Comparison of ENCODE assay signal across 11 cellular contexts in genomic region chr10:113056468-113057021, GRCh38.
DNase-seq lines count a peak whose midpoint lies in the region; ATAC-seq, FAIRE-seq and TF ChIP-seq lines count a peak whose summit lies in the region.
"Had no signal": no experiment of that assay in that cellular context is flagged by ENCODE, and none has a peak within 500 bp of the region (broad histone marks: within the 10 kb centered on the region; RNA-seq: fewer than 3 reads in every experiment).

No MANE protein-coding gene starts in this region.

- intact Hi-C loops in mammary epithelial cell (cut with micrococcal nuclease), result loop anchor here (5.0 kb wide), 1 partner anchor 104 kb away; the partner anchor contains the start of gene TCF7L2
- intact Hi-C loops in spleen (cut with DNase I; ENCODE audit: low total_unique reads), result no loop called here

- peak in 1 of 2 experiments; percentile 56; a peak in 3 of 6 replicates for ATAC-seq in A549
- no peak for ATAC-seq in GM19455 (IDR thresholded peaks at IDR 0.05; ENCODE audit: unreplicated experiment)

- BruUV-seq in mammary epithelial cell (replicated peaks; lab: Mats Ljungman, UMichigan), result no TSS peak

- H3K9ac ChIP-seq in HUES6 (ENCODE audit: low read length), result peak overlapping the region; percentile 3
- H3K9ac ChIP-seq in mammary epithelial cell (ENCODE audit: insufficient read depth, low read length), result peak overlapping the region; percentile 45

- H3K9me3 ChIP-seq in A549 (no peaks in the 10 kb centered on the region), HUES6 (ENCODE audit: control insufficient read depth, insufficient read depth, low read depth, low read length) (no peaks in the 10 kb centered on the region), mammary epithelial cell (replicated peaks; ENCODE audit: insufficient read depth, low read length) (no peaks in the 10 kb centered on the region), muscle layer of duodenum (ENCODE audit: control insufficient read depth in 1 of 2, low read length in 2 of 2) (no peaks in the 10 kb centered on the region), spleen (no peaks in the 10 kb centered on the region)
- H3K9me3 ChIP-seq: neutrophil had no signal

- TF ChIP-seq EP300 in A549 (IDR thresholded peaks at IDR 0.05), result peak in 1 of 2 experiments; percentile 71; a peak in 2 of 5 replicates

- no peaks in the 10 kb centered on the region for H4K20me1 ChIP-seq in mammary epithelial cell (ENCODE audit: insufficient read depth, low read length)

- TF ChIP-seq RAD21 in A549 (conservative IDR thresholded peaks at IDR 0.05 in 1 of 2, IDR thresholded peaks at IDR 0.05 in 1 of 2), result no peak; a peak in 1 of 5 replicates

- peak overlapping the region; percentile 41 for H2AFZ ChIP-seq in mammary epithelial cell (ENCODE audit: low read depth, low read length)

- WGBS in A549 (ENCODE audit: missing lambda C conversion rate), result 54% methylated on average over 8 of the region's 8 CpGs
- WGBS in mammary epithelial cell (ENCODE audit: low coverage, missing lambda C conversion rate), result 33% methylated on average over 6 of the region's 8 CpGs
- 77 to 82% (median 79%) methylated on average over 8 of the region's 8 CpGs for WGBS in spleen, 5 donors

- H3K4me2 ChIP-seq in A549 (peak overlapping the region; percentile 91), mammary epithelial cell (ENCODE audit: insufficient read depth, low read depth, low read length) (peak overlapping the region; percentile 55)

- H3K4me3 ChIP-seq in A549 (no peak overlapping the region), HUES6 (ENCODE audit: low read depth, low read length) (no peak overlapping the region), mammary epithelial cell (replicated peaks in 1 of 3; ENCODE audit: insufficient read depth in 1 of 3, low read depth in 2 of 3, low read length in 3 of 3) (no peak overlapping the region), muscle layer of duodenum (ENCODE audit: low read depth in 1 of 2, low read length in 2 of 2) (no peak overlapping the region), spleen (no peak overlapping the region)

- TF ChIP-seq POLR2A in A549 (IDR thresholded peaks at IDR 0.05; ENCODE audit: low read length), result no peak
- no peak for TF ChIP-seq POLR2A in spleen (IDR thresholded peaks at IDR 0.05)

- POLR2A ChIA-PET in A549 (lab: Yijun Ruan, JAX), result interaction anchor here (1.0 kb wide), 1 partner anchor 17 kb away, joined by 6 read pairs; no protein-coding TSS in a partner anchor

- in situ Hi-C loops in mammary epithelial cell (cut with MboI; ENCODE audit: low sequenced_read_pairs in 2 of 2), result no loop called here

- H3K27ac ChIP-seq in A549, result peak overlapping the region; percentile 78 to 89
- peak overlapping the region; percentile 54; the same call in 1 of the 2 replicates for H3K27ac ChIP-seq in HUES6 (ENCODE audit: low read depth, low read length)
- H3K27ac ChIP-seq in mammary epithelial cell (ENCODE audit: insufficient read depth, low read depth, low read length), result peak overlapping the region; percentile 81
- H3K27ac ChIP-seq in muscle layer of duodenum (ENCODE audit: low read length), result peak overlapping the region; percentile 33
- peak overlapping the region in 4 of 8 donors; percentile 3 to 51 (median 6) for H3K27ac ChIP-seq in spleen
- H3K27ac ChIP-seq: neutrophil had no signal

- H3K4me1 ChIP-seq in A549, result peaks cover 90% of the 10 kb centered on the region
- H3K4me1 ChIP-seq in HUES6 (ENCODE audit: control insufficient read depth, insufficient read depth, low read length), result peaks cover 90% of the 10 kb centered on the region
- peaks cover 66% of the 10 kb centered on the region for H3K4me1 ChIP-seq in mammary epithelial cell (ENCODE audit: insufficient read depth, low read length)
- H3K4me1 ChIP-seq in muscle layer of duodenum (ENCODE audit: control insufficient read depth in 1 of 2, insufficient read depth in 2 of 2, low read length in 2 of 2), result peaks cover 27 to 53% of the 10 kb centered on the region in 2 donors
- H3K4me1 ChIP-seq in spleen, result peaks cover 0 to 64% (median 41%) of the 10 kb centered on the region in 6 donors

- peaks cover 79% of the 10 kb centered on the region for H3K79me2 ChIP-seq in mammary epithelial cell (ENCODE audit: insufficient read depth, low read length)

- CTCF ChIA-PET in A549 (lab: Yijun Ruan, JAX), result interaction anchor here (1.5 to 2.2 kb wide), 2 partner anchors 43 to 69 kb away, joined by 4 to 8 read pairs; no protein-coding TSS in a partner anchor
- CTCF ChIA-PET in mammary epithelial cell (lab: Charles Lee; ENCODE audit: low non-redundant PET), result no interaction called here

- H3K36me3 ChIP-seq in HUES6 (ENCODE audit: control insufficient read depth, insufficient read depth, low read length) (no peaks in the 10 kb centered on the region), mammary epithelial cell (ENCODE audit: insufficient read depth, low read length) (no peaks in the 10 kb centered on the region), muscle layer of duodenum (ENCODE audit: control insufficient read depth in 1 of 2, insufficient read depth in 2 of 2, low read length in 2 of 2) (no peaks in the 10 kb centered on the region), spleen (no peaks in the 10 kb centered on the region)
- H3K36me3 ChIP-seq: neutrophil had no signal

- TF ChIP-seq CTCF in A549 (IDR thresholded peaks at IDR 0.05) (no peak), mammary epithelial cell (conservative IDR thresholded peaks at IDR 0.05 in 1 of 2, IDR thresholded peaks at IDR 0.05 in 1 of 2; ENCODE audit: extremely low read depth in 1 of 2, insufficient read depth in 1 of 2, low read depth in 1 of 2, low read length in 2 of 2) (no peak), spleen (IDR thresholded peaks at IDR 0.05 in 8 of 11, conservative IDR thresholded peaks at IDR 0.05 in 3 of 11) (no peak)

- FAIRE-seq in A549 (lab: Jason Lieb, UNC), result no peak
- FAIRE-seq: bronchial epithelial cell had no signal

- dilution Hi-C loops in mammary epithelial cell (cut with HindIII; ENCODE audit: low sequenced_read_pairs), result no loop called here

- H3K27me3 ChIP-seq in HUES6 (ENCODE audit: control insufficient read depth, insufficient read depth, low read length) (no peaks in the 10 kb centered on the region), mammary epithelial cell (ENCODE audit: insufficient read depth, low read length) (no peaks in the 10 kb centered on the region), muscle layer of duodenum (ENCODE audit: low read depth, low read length) (no peaks in the 10 kb centered on the region), spleen (replicated peaks in 1 of 7) (no peaks in the 10 kb centered on the region)
- H3K27me3 ChIP-seq: neutrophil had no signal

- DNase-seq in A549 (ENCODE audit: low read depth in 1 of 2, low spot score in 1 of 2) (no peak), mammary epithelial cell (peak; percentile 76), anterior cingulate cortex (lab: John Stamatoyannopoulos, UW) (no peak), spleen (no peak)
- no peak for DNase-seq in stimulated activated CD4-positive, alpha-beta T cell treated with anti-CD3 and anti-CD28 coated beads, Interleukin-4, amount 100 ng/mL, for 4 hours
- DNase-seq: NCI-H1930 had no signal

TF ChIP-seq in A549, 52 proteins besides CTCF, POLR2A, EP300 and RAD21:
- TF ChIP-seq HOXA7 (CRISPR knock-in tag; IDR thresholded peaks at IDR 0.05), result 0 out of 2 replicates have a peak, but pooled peaks have one; percentile 30
- TF ChIP-seq, protein P1, sequence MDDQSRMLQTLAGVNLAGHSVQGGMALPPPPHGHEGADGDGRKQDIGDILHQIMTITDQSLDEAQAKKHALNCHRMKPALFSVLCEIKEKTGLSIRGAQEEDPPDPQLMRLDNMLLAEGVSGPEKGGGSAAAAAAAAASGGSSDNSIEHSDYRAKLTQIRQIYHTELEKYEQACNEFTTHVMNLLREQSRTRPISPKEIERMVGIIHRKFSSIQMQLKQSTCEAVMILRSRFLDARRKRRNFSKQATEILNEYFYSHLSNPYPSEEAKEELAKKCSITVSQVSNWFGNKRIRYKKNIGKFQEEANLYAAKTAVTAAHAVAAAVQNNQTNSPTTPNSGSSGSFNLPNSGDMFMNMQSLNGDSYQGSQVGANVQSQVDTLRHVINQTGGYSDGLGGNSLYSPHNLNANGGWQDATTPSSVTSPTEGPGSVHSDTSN (IDR thresholded peaks at IDR 0.05), result no peak
- no peak for TF ChIP-seq ELK1 (IDR thresholded peaks at IDR 0.05; ENCODE audit: low read depth, low read length)
- peak; percentile 62; the same call in 1 of the 2 replicates for TF ChIP-seq HOXB5 (CRISPR knock-in tag; IDR thresholded peaks at IDR 0.05)
- TF ChIP-seq JUN (IDR thresholded peaks at IDR 0.05), result peak in 1 of 2 experiments; percentile 79; a peak in 3 of 5 replicates
- peak; percentile 39 to 84; a peak in 2 of 4 replicates for TF ChIP-seq CEBPB (IDR thresholded peaks at IDR 0.05)
- TF ChIP-seq FOSL2 (IDR thresholded peaks at IDR 0.05), result no peak
- peak; percentile 49; the same call in 1 of the 2 replicates for TF ChIP-seq FOSL2 (CRISPR knock-in tag; IDR thresholded peaks at IDR 0.05)
